22 cellular contexts compared by ENCODE assay signal in genomic region chr10:12533151-12533550, GRCh38.
"Had no signal": no experiment of that assay in that cellular context is flagged by ENCODE, and none has a peak within 500 bp of the region (broad histone marks: within the 10 kb centered on the region; RNA-seq: fewer than 3 reads in every experiment).

No MANE protein-coding gene starts in this region.

- ATAC-seq: activated T-cell treated with anti-CD3 and anti-CD28 coated beads, Interleukin-2, amount 50 U/mL, for 4 hours; effector memory CD8-positive, alpha-beta T cell; left lung; mucosa of descending colon; stimulated activated naive CD8-positive, alpha-beta T cell treated with anti-CD3 and anti-CD28 coated beads, Interleukin-15, Interleukin-2, amounts not matched to agents 100 U/mL and 50 U/mL, for 24 hours had no signal

- H3K4me3 ChIP-seq: left lung, mucosa of descending colon, right atrium auricular region, tibial artery had no signal

- H3K9me3 ChIP-seq: left lung, mucosa of descending colon, right atrium auricular region, tibial artery had no signal

- H3K9me3 Mint-ChIP-seq: T-helper 1 cell treated with Interleukin-12 subunit alpha and Interleukin-12 subunit beta and Interleukin-4 antibody, amounts not matched to agents 30 μg/mL and 1 μg/mL, for 36 hours had no signal

- H3K4me1 ChIP-seq: left lung had no signal

- H3K36me3 ChIP-seq: left lung, right atrium auricular region, tibial artery had no signal

- H3K27ac Mint-ChIP-seq: effector memory CD8-positive, alpha-beta T cell; progenitor cell of endocrine pancreas; T-helper 1 cell treated with Interleukin-12 subunit alpha and Interleukin-12 subunit beta and Interleukin-4 antibody, amounts not matched to agents 30 μg/mL and 1 μg/mL, for 36 hours had no signal

- H3K4me3 Mint-ChIP-seq: activated T-cell treated with anti-CD3 and anti-CD28 coated beads, Interleukin-2, amount 50 U/mL, for 4 hours; effector memory CD8-positive, alpha-beta T cell; neural crest cell; T-helper 1 cell treated with Interleukin-12 subunit alpha and Interleukin-12 subunit beta and Interleukin-4 antibody, amounts not matched to agents 30 μg/mL and 1 μg/mL, for 36 hours had no signal

- H3K27me3 Mint-ChIP-seq: effector memory CD8-positive, alpha-beta T cell; naive B cell; progenitor cell of endocrine pancreas had no signal

- H3K27ac ChIP-seq: left lung, right atrium auricular region, tibial artery had no signal

- H3K27me3 ChIP-seq: left lung, right atrium auricular region, tibial artery had no signal

- DNase-seq: activated CD4-positive, alpha-beta T cell treated with anti-CD3 and anti-CD28 coated beads, Interleukin-2, amount 50 U/mL, for 1 hour; activated CD4-positive, CD25-positive, alpha-beta regulatory T cell treated with anti-CD3 and anti-CD28 coated beads, Interleukin-2, amount 50 U/mL, for 72 hours; activated CD8-positive, alpha-beta memory T cell treated with anti-CD3 and anti-CD28 coated beads, Interleukin-2, amount 50 U/mL, for 4 hours; activated effector memory CD4-positive, alpha-beta T cell treated with Interleukin-2 at 50 U/mL for 16 hours; activated naive CD4-positive, alpha-beta T cell treated with anti-CD3 and anti-CD28 coated beads, Interleukin-2, amount 50 U/mL, for 16 hours; activated T-cell treated with anti-CD3 and anti-CD28 coated beads, Interleukin-2, amount 50 U/mL, for 4 hours; aorta; cerebellar nuclear complex; cortex of kidney; effector memory CD8-positive, alpha-beta T cell; foreskin melanocyte; left lung; mucosa of descending colon; naive B cell; stimulated activated CD4-positive, alpha-beta T cell treated with anti-CD3 and anti-CD28 coated beads, Interleukin-2, amount 100 ng/mL, for 24 hours; stimulated activated naive CD8-positive, alpha-beta T cell treated with anti-CD3 and anti-CD28 coated beads, Interleukin-15, Interleukin-2, amounts not matched to agents 100 U/mL and 50 U/mL, for 24 hours; substantia nigra; tibial artery had no signal
